13 cellular contexts compared by ENCODE assay signal in the genomic region with DNA sequence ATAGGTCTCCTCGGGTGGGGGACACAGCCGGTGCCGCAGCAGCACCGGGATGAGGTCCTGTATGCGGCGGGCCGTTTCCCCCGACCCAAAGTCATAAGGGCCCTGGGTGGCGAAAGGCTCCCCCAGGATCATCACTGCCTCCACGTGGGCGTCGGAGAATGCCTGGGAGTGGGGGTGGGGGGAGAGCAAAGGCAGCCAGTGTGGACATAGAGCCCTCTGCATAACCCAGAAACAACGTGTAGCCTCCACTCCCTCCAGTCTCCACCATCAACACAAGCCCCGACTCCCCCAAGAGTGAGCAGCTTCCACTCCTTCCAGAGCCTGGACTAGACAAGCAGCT. TPM values are rescaled to one million over a fixed set of nuclear protein-coding genes. Genes with fewer than 3 reads are reported as not detected.
DNase-seq lines count a peak whose midpoint lies in the region; ATAC-seq and TF ChIP-seq lines count a peak whose summit lies in the region.
"Had no signal": no experiment of that assay in that cellular context is flagged by ENCODE, and none has a peak within 500 bp of the region (broad histone marks: within the 10 kb centered on the region; RNA-seq: fewer than 3 reads in every experiment).

No MANE protein-coding gene starts in this region.

- no peaks in the 10 kb centered on the region for H3K9me3 Mint-ChIP-seq in activated naive CD4-positive, alpha-beta T cell treated with anti-CD3 and anti-CD28 coated beads, Interleukin-2, amount 50 U/mL, for 24 hours
- no peaks in the 10 kb centered on the region for H3K9me3 Mint-ChIP-seq in nephron progenitor cell
- H3K9me3 Mint-ChIP-seq: naive B cell had no signal

- H3K9me3 ChIP-seq in upper lobe of left lung = no peaks in the 10 kb centered on the region
- H3K9me3 ChIP-seq in Karpas-422 (ENCODE audit: low read length) = no peaks in the 10 kb centered on the region

- H3K27ac Mint-ChIP-seq in activated naive CD4-positive, alpha-beta T cell treated with anti-CD3 and anti-CD28 coated beads, Interleukin-2, amount 50 U/mL, for 24 hours = no peak overlapping the region
- peak overlapping the region; percentile 67 for H3K27ac Mint-ChIP-seq in nephron progenitor cell

- TF ChIP-seq EP300 in upper lobe of left lung (IDR thresholded peaks at IDR 0.05) = no peak

- WGBS in upper lobe of left lung, 2 donors = 91 to 100% methylated on average over 4 to 14 of the region's 14 CpGs

- H3K4me2 ChIP-seq in Karpas-422 (ENCODE audit: low read depth, low read length, poor library complexity, severe bottlenecking) = no peak overlapping the region

- H3K27me3 ChIP-seq in upper lobe of left lung (no peaks in the 10 kb centered on the region), Karpas-422 (ENCODE audit: low read length) (no peaks in the 10 kb centered on the region)

- no peak for TF ChIP-seq CTCF in nephron progenitor cell (IDR thresholded peaks at IDR 0.05)
- TF ChIP-seq CTCF in upper lobe of left lung (IDR thresholded peaks at IDR 0.05) = no peak

- peaks cover 15% of the 10 kb centered on the region; the same call in 1 of the 2 replicates for H4K20me1 ChIP-seq in Karpas-422 (ENCODE audit: insufficient read depth, low read depth, low read length)

- H3K27me3 Mint-ChIP-seq in activated naive CD4-positive, alpha-beta T cell treated with anti-CD3 and anti-CD28 coated beads, Interleukin-2, amount 50 U/mL, for 24 hours = no peaks in the 10 kb centered on the region
- peaks cover 4% of the 10 kb centered on the region for H3K27me3 Mint-ChIP-seq in nephron progenitor cell (ENCODE audit: low read depth, poor library complexity)
- H3K27me3 Mint-ChIP-seq: naive B cell had no signal

- peaks cover 4% of the 10 kb centered on the region for H3K4me1 Mint-ChIP-seq in activated naive CD4-positive, alpha-beta T cell treated with anti-CD3 and anti-CD28 coated beads, Interleukin-2, amount 50 U/mL, for 24 hours
- H3K4me1 Mint-ChIP-seq in nephron progenitor cell = peaks cover 4% of the 10 kb centered on the region

- no peak overlapping the region for H2AFZ ChIP-seq in Karpas-422 (ENCODE audit: low read length)

- peak overlapping the region; percentile 53 for H3K4me3 Mint-ChIP-seq in activated naive CD4-positive, alpha-beta T cell treated with anti-CD3 and anti-CD28 coated beads, Interleukin-2, amount 50 U/mL, for 24 hours
- no peak overlapping the region for H3K4me3 Mint-ChIP-seq in nephron progenitor cell

- no peak overlapping the region for H3K9ac ChIP-seq in Karpas-422 (ENCODE audit: low read length)

- ATAC-seq in upper lobe of left lung (ENCODE audit: low FRiP score in 2 of 2) (no peak), HG03378 (IDR thresholded peaks at IDR 0.05; ENCODE audit: unreplicated experiment) (no peak)
- ATAC-seq: left ventricle myocardium superior, right cardiac atrium had no signal

- H3K79me2 ChIP-seq in Karpas-422 (ENCODE audit: low read length) = peaks cover 29% of the 10 kb centered on the region

- no peak for TF ChIP-seq POLR2A in upper lobe of left lung (IDR thresholded peaks at IDR 0.05)

- H3K4me3 ChIP-seq in upper lobe of left lung (no peak overlapping the region), Karpas-422 (ENCODE audit: low read length) (no peak overlapping the region)

- H3K27ac ChIP-seq in angular gyrus (ENCODE audit: low read depth, low read length) (peak overlapping the region; percentile 84), upper lobe of left lung (peak overlapping the region in 3 of 4 donors; percentile 91 to 93 (median 91)), Karpas-422 (ENCODE audit: low read length) (no peak overlapping the region)

- no peak for DNase-seq in activated naive CD4-positive, alpha-beta T cell (lab: John Stamatoyannopoulos, UW)
- DNase-seq in nephron progenitor cell (peak; percentile 12), upper lobe of left lung (no peak), Karpas-422 (no peak), NCI-H146 treated with DMSO at 0.1 percent for 48 hours (lab: John Stamatoyannopoulos, UW; ENCODE audit: unreplicated experiment) (no peak)
- DNase-seq: naive B cell, NCI-H69, SW 1271 had no signal

- H3K36me3 ChIP-seq in upper lobe of left lung (peaks cover 0 to 46% (median 13%) of the 10 kb centered on the region in 4 donors), Karpas-422 (ENCODE audit: insufficient read depth, low read length) (no peaks in the 10 kb centered on the region)

- H3K4me1 ChIP-seq in upper lobe of left lung (peaks cover 17 to 31% (median 22%) of the 10 kb centered on the region in 4 donors), Karpas-422 (ENCODE audit: low read length) (peaks cover 39% of the 10 kb centered on the region)

- no peaks in the 10 kb centered on the region for H3K9me2 ChIP-seq in Karpas-422 (replicated peaks; ENCODE audit: insufficient read depth, low read length)

- no peaks in the 10 kb centered on the region for H3K36me3 Mint-ChIP-seq in activated naive CD4-positive, alpha-beta T cell treated with anti-CD3 and anti-CD28 coated beads, Interleukin-2, amount 50 U/mL, for 24 hours
- H3K36me3 Mint-ChIP-seq in nephron progenitor cell (ENCODE audit: low read depth) = peaks cover 18% of the 10 kb centered on the region
- H3K36me3 Mint-ChIP-seq: naive B cell had no signal

RNA-seq across cellular contexts. Expression of gene NUMBL, which starts 1.7 kb away (rescaled TPM):
- total RNA-seq in upper lobe of left lung = 100 to 1,000 TPM in 1 of 6 donors, 10 to 100 TPM in 5; 18.0 to 133 (median 23.8) TPM
- total RNA-seq in Karpas-422 (2014; rRNA removed; shearing (Covaris generic); ENCODE audit: low replicate concordance) = 26.9 and 33.8 TPM in 2 replicates

RNA-seq across cellular contexts. Expression of gene COQ8B, which starts 24.5 kb away (rescaled TPM):
- 100 to 1,000 TPM in 2 of 6 donors, 10 to 100 TPM in 4; 46.2 to 142 (median 65.4) TPM for total RNA-seq in upper lobe of left lung
- 31.3 and 58.0 TPM in 2 replicates for total RNA-seq in Karpas-422 (2014; rRNA removed; shearing (Covaris generic); ENCODE audit: low replicate concordance)

RNA-seq across cellular contexts. Expression of gene ITPKC, which starts 24.7 kb away (rescaled TPM):
- total RNA-seq in upper lobe of left lung = 10 to 100 TPM; 38.4 to 76.0 (median 55.2) TPM
- 5.9 and 9.2 TPM in 2 replicates for total RNA-seq in Karpas-422 (2014; rRNA removed; shearing (Covaris generic); ENCODE audit: low replicate concordance)

RNA-seq across cellular contexts. Expression of gene ACTMAP, which starts 58.1 kb away (rescaled TPM):
- 10 to 100 TPM; 16.0 to 28.4 (median 21.5) TPM for total RNA-seq in upper lobe of left lung
- total RNA-seq in Karpas-422 (2014; rRNA removed; shearing (Covaris generic); ENCODE audit: low replicate concordance) = 3.1 and 5.8 TPM in 2 replicates

RNA-seq across cellular contexts. Expression of gene SNRPA, which starts 58.8 kb away (rescaled TPM):
- 10 to 100 TPM; 32.4 to 90.1 (median 55.3) TPM for total RNA-seq in upper lobe of left lung
- 136 and 173 TPM in 2 replicates for total RNA-seq in Karpas-422 (2014; rRNA removed; shearing (Covaris generic); ENCODE audit: low replicate concordance)
